Comparison of ENCODE assay signal across 8 cellular contexts in the genomic region with DNA sequence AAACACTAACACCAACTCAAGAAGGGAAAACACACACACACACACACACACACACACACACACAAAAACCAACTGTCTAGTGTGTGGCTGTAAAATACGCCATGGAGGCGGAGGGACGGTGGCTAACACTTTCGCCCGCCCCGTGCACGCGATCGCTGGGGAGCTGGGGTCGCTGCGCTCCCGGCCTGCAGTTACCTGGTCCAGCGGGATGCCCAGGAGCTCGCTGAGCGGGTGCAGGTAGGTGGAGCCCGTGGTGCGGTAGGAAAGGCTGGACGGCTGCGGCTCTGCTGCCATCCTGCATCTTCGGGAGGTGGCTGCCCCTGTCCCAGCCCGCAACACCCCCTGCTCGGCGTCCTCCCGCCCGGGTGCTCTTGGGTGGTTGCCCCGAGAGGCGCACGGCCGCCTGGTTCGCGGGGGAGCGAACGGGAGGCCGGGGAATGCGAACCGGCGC. TPM values are rescaled to one million over a fixed set of nuclear protein-coding genes. Genes with fewer than 3 reads are reported as not detected.
DNase-seq lines count a peak whose midpoint lies in the region; ATAC-seq, FAIRE-seq and TF ChIP-seq lines count a peak whose summit lies in the region.

No MANE protein-coding gene starts in this region.

- peak overlapping the region; percentile 100 for H3K4me2 ChIP-seq in astrocyte (ENCODE audit: low read length)

- H3K9me3 Mint-ChIP-seq in astrocyte (ENCODE audit: unreplicated experiment) = no peaks in the 10 kb centered on the region

- DNase-seq in NCI-H1092 treated with DMSO at 0.1 percent for 48 hours (lab: John Stamatoyannopoulos, UW) (peak; percentile 38), NCI-H1092 (lab: John Stamatoyannopoulos, UW) (no peak), NCI-H2227 treated with DMSO at 0.1 percent for 48 hours (lab: John Stamatoyannopoulos, UW) (peak; percentile 63), astrocyte (ENCODE audit: low read depth) (peak; percentile 36), iris pigment epithelial cell (ENCODE audit: low read depth) (peak; percentile 45), NCI-H226 (no peak)
- peak; percentile 4 for DNase-seq in stimulated activated CD8-positive, alpha-beta memory T cell treated with anti-CD3 and anti-CD28 coated beads, Interleukin-15, amount 100 ng/mL, for 1 hour (ENCODE audit: low read depth)

- H3K79me2 ChIP-seq in astrocyte (ENCODE audit: insufficient read depth, low read length) = no peaks in the 10 kb centered on the region

- H3K36me3 ChIP-seq in astrocyte (ENCODE audit: insufficient read depth, low read length) = no peaks in the 10 kb centered on the region

- no peaks in the 10 kb centered on the region for H4K20me1 ChIP-seq in astrocyte (ENCODE audit: insufficient read depth, low read length)

- no peak for TF ChIP-seq CTCF in astrocyte (IDR thresholded peaks at IDR 0.05; ENCODE audit: insufficient read depth, low read depth, low read length)

- FAIRE-seq in astrocyte (lab: Jason Lieb, UNC) = no peak

- H3K27ac Mint-ChIP-seq in astrocyte (ENCODE audit: unreplicated experiment) = no peak overlapping the region

- H3K27me3 ChIP-seq in astrocyte (ENCODE audit: insufficient read depth, low read length) = no peaks in the 10 kb centered on the region

- H3K4me3 Mint-ChIP-seq in astrocyte (ENCODE audit: unreplicated experiment) = peak overlapping the region; percentile 91

- H3K27ac ChIP-seq in astrocyte (ENCODE audit: low read depth, low read length) = peak overlapping the region; percentile 66

- H3K4me3 ChIP-seq in astrocyte (ENCODE audit: insufficient read depth, low read depth, low read length) = peak overlapping the region; percentile 87

- no peaks in the 10 kb centered on the region for H3K36me3 Mint-ChIP-seq in astrocyte (ENCODE audit: low read depth, unreplicated experiment)

- H3K4me1 ChIP-seq in astrocyte (ENCODE audit: insufficient read depth, low read length) = peaks cover 17% of the 10 kb centered on the region

- H3K9me3 ChIP-seq in astrocyte (ENCODE audit: insufficient read depth, low read depth, low read length) = no peaks in the 10 kb centered on the region

- ATAC-seq in HG02840 (IDR thresholded peaks at IDR 0.05; ENCODE audit: low FRiP score, unreplicated experiment) = peak; percentile 29

- peaks cover 11% of the 10 kb centered on the region for H3K4me1 Mint-ChIP-seq in astrocyte (ENCODE audit: low read depth, unreplicated experiment)

- H2AFZ ChIP-seq in astrocyte (ENCODE audit: low read depth, low read length) = peak overlapping the region; percentile 98

- H3K27me3 Mint-ChIP-seq in astrocyte (ENCODE audit: low read depth, unreplicated experiment) = no peaks in the 10 kb centered on the region

- H3K9ac ChIP-seq in astrocyte (ENCODE audit: low read length) = peak overlapping the region; percentile 81

RNA-seq across cellular contexts. Expression of a gene that starts 0.3 kb away (rescaled TPM):
- 4.8 and 6.4 TPM in 2 replicates for total RNA-seq in astrocyte

Comparison
In these comparisons a context has a peak if more than half of its experiments do, and no peak if none do; other contexts are left out.
1. DNase-seq: peak in NCI-H1092 treated with DMSO at 0.1 percent for 48 hours (single experiment), NCI-H2227 treated with DMSO at 0.1 percent for 48 hours (single experiment), astrocyte (single experiment), iris pigment epithelial cell (single experiment) and stimulated activated CD8-positive, alpha-beta memory T cell treated with anti-CD3 and anti-CD28 coated beads, Interleukin-15, amount 100 ng/mL, for 1 hour (single experiment); none in NCI-H1092 (single experiment) and NCI-H226 (single experiment).